ENCODE assay signal across 8 cellular contexts in the genomic region with DNA sequence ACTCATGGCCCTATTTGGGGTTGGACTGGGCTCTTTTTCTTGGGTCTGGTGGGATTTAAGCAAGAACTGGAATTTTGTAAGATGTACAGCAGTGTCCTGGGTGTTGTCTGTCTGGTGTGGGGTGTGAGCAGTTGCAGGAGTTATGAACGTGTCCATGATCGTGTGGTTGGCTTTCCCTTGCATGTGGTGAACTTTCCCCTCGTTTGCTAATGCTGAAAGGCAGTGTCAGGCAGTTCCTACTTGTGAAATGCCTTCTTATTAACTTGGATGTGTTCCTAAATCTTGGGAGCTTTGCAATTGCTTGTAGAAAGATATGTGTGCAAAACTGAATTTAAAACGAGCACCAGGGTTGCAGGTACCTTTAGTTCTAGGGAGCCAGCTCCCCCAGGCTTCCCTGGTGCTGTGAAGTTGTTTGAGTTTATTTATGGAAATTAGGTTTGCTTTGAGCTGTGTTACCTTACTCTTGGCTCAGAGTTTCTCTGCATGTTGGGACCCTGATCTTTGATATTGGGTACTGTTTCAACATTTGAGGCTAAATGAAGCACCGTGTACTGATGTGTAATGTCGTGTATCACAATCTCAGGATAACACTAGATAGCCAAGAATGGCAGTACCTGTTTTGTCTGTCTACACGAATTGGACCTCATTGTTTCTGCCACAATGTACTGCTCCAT. TPM values are rescaled to one million over a fixed set of nuclear protein-coding genes. Genes with fewer than 3 reads are reported as not detected.
DNase-seq lines count a peak whose midpoint lies in the region; ATAC-seq, FAIRE-seq and TF ChIP-seq lines count a peak whose summit lies in the region.

No MANE protein-coding gene starts in this region.

- intact Hi-C loops in naive thymus-derived CD4-positive, alpha-beta T cell (cut with micrococcal nuclease), result loop anchor here (1.0 to 10.0 kb wide), 10 partner anchors 36 to 450 kb away; partner anchors contain the start of genes ALKBH3 (in 2 of the 2), HSD17B12 (in 2 of the 2), ACCS (in 1 of the 2) and API5 (in 1 of the 2)

- H4K91ac ChIP-seq in H1 (replicated peaks; ENCODE audit: insufficient read length, low read length), result no peak overlapping the region

- peaks cover 5% of the 10 kb centered on the region for H3K23me2 ChIP-seq in H1 (ENCODE audit: low read depth, low read length)

- peaks cover 0 to 4% (median 0%) of the 10 kb centered on the region in 4 experiments; a peak in 3 of 7 replicates for H3K4me1 ChIP-seq in H1 (replicated peaks in 1 of 4; ENCODE audit: control insufficient read depth in 3 of 4, insufficient read depth in 4 of 4, low read length in 3 of 4)
- peaks cover 7 to 10% of the 10 kb centered on the region in 2 donors for H3K4me1 ChIP-seq in naive thymus-derived CD4-positive, alpha-beta T cell (ENCODE audit: control insufficient read depth in 2 of 2, insufficient read depth in 2 of 2, low read length in 2 of 2)

- no peak overlapping the region for H3K23ac ChIP-seq in H1 (ENCODE audit: insufficient read length)

- no peak for TF ChIP-seq EP300 in H1 (IDR thresholded peaks at IDR 0.05; ENCODE audit: borderline replicate concordance in 1 of 2, low read depth in 2 of 2, low read length in 2 of 2)

- H2AFZ ChIP-seq in H1 (ENCODE audit: low read length), result peak overlapping the region; percentile 97; the same call in 1 of the 2 replicates

- peaks cover 0 to 2% (median 0%) of the 10 kb centered on the region in 11 donors for H3K9me3 Mint-ChIP-seq in naive thymus-derived CD4-positive, alpha-beta T cell

- no peak for TF ChIP-seq CTCF in NB4 (IDR thresholded peaks at IDR 0.05; ENCODE audit: low read depth, low read length)
- TF ChIP-seq CTCF in H1 (IDR thresholded peaks at IDR 0.05; ENCODE audit: control extremely low read depth in 1 of 3, insufficient read depth in 1 of 3, low read depth in 1 of 3, low read length in 3 of 3), result no peak

- H3K4me1 Mint-ChIP-seq in naive thymus-derived CD4-positive, alpha-beta T cell, result peaks cover 7 to 31% (median 23%) of the 10 kb centered on the region in 7 donors

- H3K56ac ChIP-seq in H1 (replicated peaks; ENCODE audit: insufficient read length, low read depth, low read length), result no peak overlapping the region

- no peak overlapping the region for H2BK12ac ChIP-seq in H1 (ENCODE audit: low read depth, low read length)

- peaks cover 9 to 20% of the 10 kb centered on the region in 2 experiments for H3K79me2 ChIP-seq in H1 (ENCODE audit: control insufficient read depth in 1 of 2, insufficient read depth in 2 of 2, low read length in 2 of 2)

- CTCF ChIA-PET in H1 (lab: Charles Lee; ENCODE audit: partially characterized antibody), result interaction anchor here (1.0 kb wide), 1 partner anchor 59 kb away, joined by 3 read pairs; no protein-coding TSS in a partner anchor
- CTCF ChIA-PET in naive thymus-derived CD4-positive, alpha-beta T cell (lab: Charles Lee), result no interaction called here

- TF ChIP-seq RAD21 in H1 (IDR thresholded peaks at IDR 0.05 in 1 of 2, conservative IDR thresholded peaks at IDR 0.05 in 1 of 2; ENCODE audit: low read depth in 2 of 2, low read length in 2 of 2), result no peak

- no peak overlapping the region for H3K18ac ChIP-seq in H1 (ENCODE audit: extremely low read depth, low read length)

- peaks cover 10% of the 10 kb centered on the region; the same call in 1 of the 2 replicates for H3K79me1 ChIP-seq in H1 (ENCODE audit: low read depth, low read length)

- DNase-seq in NB4 (ENCODE audit: low read depth), result peak; percentile 24
- DNase-seq in H1 (ENCODE audit: low read depth in 1 of 2, low spot score in 2 of 2), result no peak
- peak in 1 of 9 donors; percentile 5 for DNase-seq in naive thymus-derived CD4-positive, alpha-beta T cell
- no peak for DNase-seq in DMS 273 treated with DMSO at 0.1 percent for 48 hours (lab: John Stamatoyannopoulos, UW)
- no peak for DNase-seq in OCI-M2 (lab: John Stamatoyannopoulos, UW; ENCODE audit: unreplicated experiment)
- no peak for DNase-seq in activated gamma-delta T cell (lab: John Stamatoyannopoulos, UW)
- no peak for DNase-seq in cortex of kidney (lab: John Stamatoyannopoulos, UW)

- H3K4me3 ChIP-seq in GM08714 (ENCODE audit: low read length) (peak overlapping the region; percentile 96), NB4 (ENCODE audit: low read depth, low read length) (peak overlapping the region; percentile 95), H1 (ENCODE audit: extremely low read depth in 1 of 4, insufficient read depth in 2 of 4, low read depth in 3 of 4, low read length in 4 of 4) (peak overlapping the region; percentile 90 to 98 (median 93))
- H3K4me3 ChIP-seq in naive thymus-derived CD4-positive, alpha-beta T cell (ENCODE audit: low read length), result peak overlapping the region; percentile 95

- 34% methylated on average over 7 of the region's 7 CpGs; no CpG with 5 or more reads in 1 of the 2 experiments for WGBS in H1 (ENCODE audit: extremely low coverage in 1 of 2, insufficient coverage in 1 of 2, insufficient read length in 1 of 2, insufficient replicate concordance in 2 of 2, low coverage in 1 of 2, low lambda C conversion rate in 2 of 2, missing lambda C conversion rate in 1 of 2), 2 experiments

- H4K8ac ChIP-seq in H1 (ENCODE audit: extremely low read depth, insufficient read depth, low read length), result peak overlapping the region; percentile 45; the same call in 1 of the 2 replicates

- H3K27ac Mint-ChIP-seq in naive thymus-derived CD4-positive, alpha-beta T cell, result peak overlapping the region; percentile 51 to 95 (median 90)

- peaks cover 0 to 12% (median 6%) of the 10 kb centered on the region in 5 donors for H3K36me3 Mint-ChIP-seq in naive thymus-derived CD4-positive, alpha-beta T cell

- no peak overlapping the region for H2BK15ac ChIP-seq in H1 (ENCODE audit: low read length)

- no peak overlapping the region for H2BK120ac ChIP-seq in H1 (replicated peaks; ENCODE audit: low read depth, low read length)

- no peak overlapping the region for H2AK5ac ChIP-seq in H1 (ENCODE audit: low read depth, low read length)

- H3K4me2 ChIP-seq in H1 (ENCODE audit: insufficient read depth in 1 of 2, low read depth in 2 of 2, low read length in 2 of 2), result peak overlapping the region; percentile 93 to 98

- no peak overlapping the region for H4K5ac ChIP-seq in H1 (ENCODE audit: insufficient read length, low read depth, low read length)

- no peak overlapping the region for H2BK20ac ChIP-seq in H1 (ENCODE audit: low read length)

- no peak for ATAC-seq in naive thymus-derived CD4-positive, alpha-beta T cell

- no peak overlapping the region for H3K14ac ChIP-seq in H1 (ENCODE audit: insufficient read length)

- no peak for TF ChIP-seq POLR2A in NB4 (IDR thresholded peaks at IDR 0.05; ENCODE audit: extremely low read depth, insufficient read length)
- no peak for TF ChIP-seq POLR2A in H1 (IDR thresholded peaks at IDR 0.05; ENCODE audit: control extremely low read depth in 1 of 2, low read depth in 2 of 2, low read length in 2 of 2)

- H4K20me1 ChIP-seq in H1 (replicated peaks in 1 of 2; ENCODE audit: control insufficient read depth in 1 of 2, insufficient read depth in 2 of 2, low read length in 2 of 2), result no peaks in the 10 kb centered on the region

- H2BK5ac ChIP-seq in H1 (ENCODE audit: low read depth, low read length), result peak overlapping the region; percentile 55; the same call in 1 of the 2 replicates

- peaks cover 5 to 11% (median 10%) of the 10 kb centered on the region in 5 donors for H3K27me3 Mint-ChIP-seq in naive thymus-derived CD4-positive, alpha-beta T cell

- H3K4me3 Mint-ChIP-seq in naive thymus-derived CD4-positive, alpha-beta T cell, result peak overlapping the region; percentile 87 to 98 (median 94)

- FAIRE-seq in H1 (lab: Jason Lieb, UNC), result no peak

- H3K9me3 ChIP-seq in H1 (ENCODE audit: insufficient read depth in 2 of 2, low read depth in 1 of 2, low read length in 1 of 2), result no peaks in the 10 kb centered on the region
- H3K9me3 ChIP-seq in naive thymus-derived CD4-positive, alpha-beta T cell (ENCODE audit: control insufficient read depth in 2 of 3, low read length in 3 of 3), result no peaks in the 10 kb centered on the region

- peak overlapping the region; percentile 45 to 96 (median 82) for H3K9ac ChIP-seq in H1 (replicated peaks in 1 of 4; ENCODE audit: extremely low read depth in 1 of 4, low read depth in 3 of 4, low read length in 3 of 4)

- no peaks in the 10 kb centered on the region for H3K36me3 ChIP-seq in H1 (ENCODE audit: control insufficient read depth in 2 of 4, insufficient read depth in 4 of 4, low read length in 3 of 4)
- H3K36me3 ChIP-seq in naive thymus-derived CD4-positive, alpha-beta T cell (ENCODE audit: control insufficient read depth in 2 of 3, insufficient read depth in 3 of 3, low read length in 3 of 3), result peaks cover 0 to 5% (median 0%) of the 10 kb centered on the region in 3 experiments

- no peak overlapping the region for H3K4ac ChIP-seq in H1 (replicated peaks; ENCODE audit: insufficient read length, low read depth, low read length)

- H3K27ac ChIP-seq in H1 (ENCODE audit: low read depth, low read length), result 0 out of 2 replicates have a peak overlapping the region, but pooled peaks have one; percentile 66
- H3K27ac ChIP-seq in naive thymus-derived CD4-positive, alpha-beta T cell (ENCODE audit: low read depth, low read length), result peak overlapping the region; percentile 85

- H3K27me3 ChIP-seq in H1 (replicated peaks in 1 of 4; ENCODE audit: control insufficient read depth in 3 of 4, extremely low read depth in 1 of 4, insufficient read depth in 3 of 4, low read length in 3 of 4), result no peaks in the 10 kb centered on the region
- H3K27me3 ChIP-seq in naive thymus-derived CD4-positive, alpha-beta T cell (ENCODE audit: control insufficient read depth in 2 of 2, insufficient read depth in 2 of 2, low read length in 2 of 2), result no peaks in the 10 kb centered on the region

- POLR2A ChIA-PET in H1 (lab: Charles Lee; ENCODE audit: partially characterized antibody), result interaction anchor here (0.6 to 1.1 kb wide), 2 partner anchors 7 to 23 kb away, joined by 3 to 4 read pairs; no protein-coding TSS in a partner anchor
- POLR2A ChIA-PET in naive thymus-derived CD4-positive, alpha-beta T cell (lab: Charles Lee), result interaction anchor here (2.4 kb wide), 1 partner anchor 35 kb away, joined by 9 read pairs; the partner anchor contains the start of gene HSD17B12

TF ChIP-seq in H1, 55 proteins besides CTCF, POLR2A, EP300 and RAD21 (continues in another document):
- TF ChIP-seq CBX5 (IDR thresholded peaks at IDR 0.05; ENCODE audit: low read depth, low read length) (no peak), SP1 (IDR thresholded peaks at IDR 0.05; ENCODE audit: low read depth, low read length) (no peak)

RNA-seq across cellular contexts. Expression of gene HSD17B12, which starts 35.8 kb away (rescaled TPM):
- total RNA-seq in H1 (2021; fragmentation: NEBNext Ultra II Directional; extraction: Animal tissue kit (Norgen Biotek cat#: 25700)), result 117 and 121 TPM in 2 replicates
- polyA plus RNA-seq in H1 (2011; rRNA removed), result 44.0 and 46.0 TPM in 2 replicates
- polyA plus RNA-seq in H1 (2011; cell fraction: cytosol; rRNA removed), result 40.0 TPM
- 212 TPM for polyA plus RNA-seq in H1 (2011; cell fraction: nucleus; rRNA removed)
- 70.5 to 96.6 TPM (median 83.1 TPM) in 4 replicates for polyA plus RNA-seq in H1 (2012, experiment 1 of 2)
- 9.0 TPM for polyA plus RNA-seq in H1 (2012, experiment 2 of 2)
- polyA plus RNA-seq in H1 (2013, experiment 1 of 2), result 253 TPM
- 257 TPM for polyA plus RNA-seq in H1 (2013, experiment 2 of 2)
- polyA minus RNA-seq in H1 (2011; rRNA and poly(A)+ RNA removed), result 101 and 110 TPM in 2 replicates
- 63.0 TPM for polyA minus RNA-seq in H1 (2011; cell fraction: cytosol; rRNA and poly(A)+ RNA removed)
- polyA minus RNA-seq in H1 (2011; cell fraction: nucleus; rRNA and poly(A)+ RNA removed), result 293 TPM
- 10 to 100 TPM; 21.1 to 39.5 (median 24.7) TPM for total RNA-seq in naive thymus-derived CD4-positive, alpha-beta T cell
- polyA plus RNA-seq in naive thymus-derived CD4-positive, alpha-beta T cell, result 10 to 100 TPM; 20.3 to 27.7 TPM
